ENCODE assay signal across 18 cellular contexts in genomic region chr12:9227953-9228352, GRCh38. TPM values are rescaled to one million over a fixed set of nuclear protein-coding genes. Genes with fewer than 3 reads are reported as not detected.
A peak's percentile ranks its signal among the peaks of the same experiment; 100 is the strongest.
DNase-seq lines count a peak whose midpoint lies in the region; ATAC-seq and TF ChIP-seq lines count a peak whose summit lies in the region.
"Had no signal": no experiment of that assay in that cellular context is flagged by ENCODE, and none has a peak within 500 bp of the region (broad histone marks: within the 10 kb centered on the region; RNA-seq: fewer than 3 reads in every experiment).

No MANE protein-coding gene starts in this region.

- H3K9me3 Mint-ChIP-seq in activated naive CD8-positive, alpha-beta T cell treated with anti-CD3 and anti-CD28 coated beads for 36 hours: no peaks in the 10 kb centered on the region

- no peaks in the 10 kb centered on the region for H3K36me3 ChIP-seq in lower lobe of right lung
- no peaks in the 10 kb centered on the region for H3K36me3 ChIP-seq in upper lobe of left lung
- H3K36me3 ChIP-seq: BLaER1 treated with 17β-estradiol and CSF1 and Interleukin-3, amounts not matched to agents 10 nM and 100 nM had no signal

- H3K27me3 Mint-ChIP-seq in activated naive CD8-positive, alpha-beta T cell treated with anti-CD3 and anti-CD28 coated beads for 36 hours: peaks cover 18% of the 10 kb centered on the region

- H3K4me1 Mint-ChIP-seq in activated naive CD8-positive, alpha-beta T cell treated with anti-CD3 and anti-CD28 coated beads for 36 hours: peaks cover 5% of the 10 kb centered on the region
- H3K4me1 Mint-ChIP-seq: CD4-positive, CD25-positive, alpha-beta regulatory T cell; GM23338; H9 had no signal

- no peak overlapping the region for H3K4me3 Mint-ChIP-seq in activated naive CD8-positive, alpha-beta T cell treated with anti-CD3 and anti-CD28 coated beads for 36 hours
- H3K4me3 Mint-ChIP-seq: CD4-positive, CD25-positive, alpha-beta regulatory T cell; GM23338; H9 had no signal

- H3K4me1 ChIP-seq in lower lobe of right lung: no peaks in the 10 kb centered on the region
- no peaks in the 10 kb centered on the region for H3K4me1 ChIP-seq in upper lobe of left lung
- H3K4me1 ChIP-seq: BLaER1 treated with 17β-estradiol and CSF1 and Interleukin-3, amounts not matched to agents 10 nM and 100 nM had no signal

- no peaks in the 10 kb centered on the region for H3K9me3 ChIP-seq in lower lobe of right lung
- no peaks in the 10 kb centered on the region for H3K9me3 ChIP-seq in upper lobe of left lung

- H3K4me3 ChIP-seq in fibroblast of villous mesenchyme (ENCODE audit: low read depth, low read length): no peak overlapping the region
- no peak overlapping the region for H3K4me3 ChIP-seq in lower lobe of right lung
- no peak overlapping the region for H3K4me3 ChIP-seq in upper lobe of left lung
- H3K4me3 ChIP-seq: BLaER1 treated with 17β-estradiol and CSF1 and Interleukin-3, amounts not matched to agents 10 nM and 100 nM; GM12878; GM23338 had no signal

- in situ Hi-C loops in SK-MEL-5 (cut with HindIII; ENCODE audit: low pct_unique_long_range_greater_than_20kb, low sequenced_read_pairs): no loop called here

- H3K27ac ChIP-seq in lower lobe of right lung: no peak overlapping the region
- no peak overlapping the region for H3K27ac ChIP-seq in upper lobe of left lung
- H3K27ac ChIP-seq: BLaER1 treated with 17β-estradiol and CSF1 and Interleukin-3, amounts not matched to agents 10 nM and 100 nM had no signal

- no peak for TF ChIP-seq CTCF in fibroblast of villous mesenchyme (IDR thresholded peaks at IDR 0.05; ENCODE audit: insufficient read depth, low read depth, low read length)
- no peak for TF ChIP-seq CTCF in lower lobe of right lung (IDR thresholded peaks at IDR 0.05)
- TF ChIP-seq CTCF in upper lobe of left lung (IDR thresholded peaks at IDR 0.05): no peak

- ATAC-seq in lower lobe of right lung (peak; percentile 59 to 62), upper lobe of left lung (ENCODE audit: low FRiP score in 2 of 2) (peak; percentile 51 to 68), Right ventricle myocardium inferior (no peak), GM19324 (IDR thresholded peaks at IDR 0.05; ENCODE audit: low FRiP score, unreplicated experiment) (no peak)
- ATAC-seq: GM12878, GM23338 had no signal

- TF ChIP-seq EP300 in upper lobe of left lung (IDR thresholded peaks at IDR 0.05): peak in 1 of 4 donors; percentile 2

- DNase-seq in SK-MEL-5 (ENCODE audit: low read depth, low spot score) (peak; percentile 43), fibroblast of villous mesenchyme (ENCODE audit: low read depth) (peak; percentile 18), lower lobe of right lung (no peak), upper lobe of left lung (no peak), Right ventricle myocardium inferior (ENCODE audit: missing footprints) (no peak), erythroblast (lab: John Stamatoyannopoulos, UW) (no peak)
- DNase-seq in activated naive CD8-positive, alpha-beta T cell treated with anti-CD3 and anti-CD28 coated beads for 36 hours: no peak
- DNase-seq: ACHN; Calu3; CD4-positive, CD25-positive, alpha-beta regulatory T cell; DMS 273 treated with DMSO at 0.1 percent for 48 hours; H9 had no signal

- WGBS in upper lobe of left lung, 2 donors: 59 to 72% methylated on average over 8 of the region's 8 CpGs

- H3K36me3 Mint-ChIP-seq in activated naive CD8-positive, alpha-beta T cell treated with anti-CD3 and anti-CD28 coated beads for 36 hours: no peaks in the 10 kb centered on the region
- H3K36me3 Mint-ChIP-seq: CD4-positive, CD25-positive, alpha-beta regulatory T cell had no signal

- no peak overlapping the region for H3K27ac Mint-ChIP-seq in activated naive CD8-positive, alpha-beta T cell treated with anti-CD3 and anti-CD28 coated beads for 36 hours
- H3K27ac Mint-ChIP-seq: CD4-positive, CD25-positive, alpha-beta regulatory T cell; GM23338; H9 had no signal

- intact Hi-C loops in lower lobe of right lung (cut with DNase I) (no loop called here), Right ventricle myocardium inferior (cut with DNase I) (no loop called here)

- TF ChIP-seq POLR2A in upper lobe of left lung (IDR thresholded peaks at IDR 0.05) (no peak), erythroblast (IDR thresholded peaks at IDR 0.05; ENCODE audit: low read length) (no peak)

- H3K27me3 ChIP-seq in lower lobe of right lung (ENCODE audit: low read depth) (no peaks in the 10 kb centered on the region), upper lobe of left lung (no peaks in the 10 kb centered on the region)
- H3K27me3 ChIP-seq: BLaER1 treated with 17β-estradiol and CSF1 and Interleukin-3, amounts not matched to agents 10 nM and 100 nM had no signal

RNA-seq across cellular contexts. Expression of gene PZP, which starts 19.8 kb away (rescaled TPM):
- 0.59 TPM in 1 of 2 replicates, not detected in the other for total RNA-seq in SK-MEL-5 (2014; rRNA removed; shearing (Covaris generic))
- polyA plus RNA-seq in SK-MEL-5 (2015; cell fraction: cytosol; rRNA removed): not detected in 2 replicates
- polyA plus RNA-seq in SK-MEL-5 (2015; cell fraction: nucleus; rRNA removed): not detected in 2 replicates
- total RNA-seq in fibroblast of villous mesenchyme: not detected in 2 replicates
- 2.7 TPM for total RNA-seq in lower lobe of right lung
- total RNA-seq in upper lobe of left lung: 1 to 10 TPM; 1.3 to 7.3 (median 2.0) TPM
- 0.30 TPM for total RNA-seq in Right ventricle myocardium inferior
- not detected for total RNA-seq in activated naive CD8-positive, alpha-beta T cell treated with anti-CD3 and anti-CD28 coated beads for 36 hours
- total RNA-seq: A172; Calu3; CD4-positive, CD25-positive, alpha-beta regulatory T cell; Daoy; GM12878; GM23338; H9 had no signal
- polyA plus RNA-seq: GM12878 had no signal

Comparison
In these comparisons a context has a peak if more than half of its experiments do, and no peak if none do; other contexts are left out.
1. DNase-seq: peak in SK-MEL-5 (single experiment) and fibroblast of villous mesenchyme (single experiment); none in lower lobe of right lung (single experiment), upper lobe of left lung (0 of 2), Right ventricle myocardium inferior (single experiment), erythroblast (0 of 2) and activated naive CD8-positive, alpha-beta T cell treated with anti-CD3 and anti-CD28 coated beads for 36 hours (single experiment).
2. ATAC-seq: peak in lower lobe of right lung (2 of 2) and upper lobe of left lung (2 of 2); none in Right ventricle myocardium inferior (single experiment) and GM19324 (single experiment).